18 cellular contexts compared by ENCODE assay signal in the genomic region with DNA sequence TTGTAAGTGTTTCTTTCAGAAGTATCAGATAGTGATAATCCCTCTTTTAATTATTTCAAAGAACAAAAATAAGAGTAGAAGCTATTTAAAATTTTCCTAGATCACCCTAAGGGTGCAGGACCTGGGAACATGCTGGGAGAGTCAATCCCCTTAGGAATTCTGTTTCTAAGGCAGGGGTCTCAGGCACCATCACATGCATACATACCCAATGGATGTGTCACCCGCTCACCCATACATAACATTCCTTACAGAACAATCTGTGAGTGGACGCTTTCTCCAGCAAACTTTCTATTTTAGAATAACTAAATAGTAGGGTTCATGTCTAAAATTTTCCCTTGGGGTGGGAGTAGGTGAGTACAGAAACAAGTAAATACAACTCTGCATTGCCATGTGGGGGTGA.
"Had no signal": no experiment of that assay in that cellular context is flagged by ENCODE, and none has a peak within 500 bp of the region (broad histone marks: within the 10 kb centered on the region; RNA-seq: fewer than 3 reads in every experiment).

No MANE protein-coding gene starts in this region.

- H3K27me3 Mint-ChIP-seq: activated naive CD8-positive, alpha-beta T cell treated with anti-CD3 and anti-CD28 coated beads, Interleukin-2, amount 50 U/mL, for 24 hours; T-cell had no signal

- H3K36me3 Mint-ChIP-seq: T-cell had no signal

- H3K27me3 ChIP-seq: ovary, transverse colon had no signal

- DNase-seq: activated naive CD4-positive, alpha-beta T cell treated with anti-CD3 and anti-CD28 coated beads for 36 hours; activated naive CD8-positive, alpha-beta T cell treated with anti-CD3 and anti-CD28 coated beads, Interleukin-2, amount 50 U/mL, for 24 hours; aorta; hippocampal formation; midbrain; ovary; SK-N-SH; stimulated activated CD4-positive, alpha-beta T cell treated with anti-CD3 and anti-CD28 coated beads, Interleukin-15, amount 100 ng/mL, for 24 hours; stimulated activated CD4-positive, alpha-beta T cell treated with anti-CD3 and anti-CD28 coated beads, Interleukin-4, amount 100 ng/mL, for 1 hour; stimulated activated naive CD4-positive, alpha-beta T cell treated with Interleukin-2 at 50 U/mL for 16 hours; substantia nigra; T-cell; T-helper 9 cell; transverse colon had no signal

- H3K36me3 ChIP-seq: ovary, transverse colon had no signal

- H3K9me3 Mint-ChIP-seq: activated naive CD4-positive, alpha-beta T cell treated with anti-CD3 and anti-CD28 coated beads for 36 hours; activated T-helper 2 cell treated with anti-CD3 and anti-CD28 coated beads, Interferon-gamma antibody, Interleukin-2, Interleukin-4, amounts not matched to agents 10 μg/mL and 5 μg/mL and 100 μg/mL, durations not matched to agents 14 hours and 24 hours and 36 hours; neural crest cell; T-cell had no signal

- H3K4me1 Mint-ChIP-seq: activated naive CD8-positive, alpha-beta T cell treated with anti-CD3 and anti-CD28 coated beads, Interleukin-2, amount 50 U/mL, for 24 hours had no signal

- H3K4me3 ChIP-seq: ovary, transverse colon had no signal

- H3K27ac Mint-ChIP-seq: activated naive CD4-positive, alpha-beta T cell treated with anti-CD3 and anti-CD28 coated beads for 36 hours; activated naive CD8-positive, alpha-beta T cell treated with anti-CD3 and anti-CD28 coated beads, Interleukin-2, amount 50 U/mL, for 24 hours; activated T-helper 2 cell treated with anti-CD3 and anti-CD28 coated beads, Interferon-gamma antibody, Interleukin-2, Interleukin-4, amounts not matched to agents 10 μg/mL and 5 μg/mL and 100 μg/mL, durations not matched to agents 14 hours and 24 hours and 36 hours; T-cell had no signal

- H3K4me3 Mint-ChIP-seq: activated naive CD4-positive, alpha-beta T cell treated with anti-CD3 and anti-CD28 coated beads for 36 hours; activated naive CD8-positive, alpha-beta T cell treated with anti-CD3 and anti-CD28 coated beads, Interleukin-2, amount 50 U/mL, for 24 hours; neural crest cell; T-cell had no signal

- ATAC-seq: activated CD4-positive, CD25-positive, alpha-beta regulatory T cell treated with anti-CD3 and anti-CD28 coated beads, Interleukin-2, amount 50 U/mL, for 24 hours; activated naive CD8-positive, alpha-beta T cell treated with anti-CD3 and anti-CD28 coated beads, Interleukin-2, amount 50 U/mL, for 24 hours; esophagus mucosa; T-cell had no signal

- H3K27ac ChIP-seq: ovary, transverse colon had no signal
